Comparison of ENCODE assay signal across 10 cellular contexts in genomic region chr1:222048030-222048632, GRCh38.
DNase-seq lines count a peak whose midpoint lies in the region; ATAC-seq, FAIRE-seq and TF ChIP-seq lines count a peak whose summit lies in the region.
"Had no signal": no experiment of that assay in that cellular context is flagged by ENCODE, and none has a peak within 500 bp of the region (broad histone marks: within the 10 kb centered on the region; RNA-seq: fewer than 3 reads in every experiment).

No MANE protein-coding gene starts in this region.

- no peak for TF ChIP-seq CTCF in brain (conservative IDR thresholded peaks at IDR 0.05)

- FAIRE-seq in H54 (lab: Jason Lieb, UNC), result no peak
- FAIRE-seq: G401.6 had no signal

- H3K4me1 Mint-ChIP-seq in brain, result peaks cover 43% of the 10 kb centered on the region

- H3K36me3 Mint-ChIP-seq in brain, result no peaks in the 10 kb centered on the region

- no peaks in the 10 kb centered on the region for H4K20me1 ChIP-seq in BLaER1 treated with 17β-estradiol and CSF1 and Interleukin-3, amounts not matched to agents 10 nM and 100 nM

- peaks cover 0 to 10% (median 0%) of the 10 kb centered on the region in 11 experiments; a peak in 2 of 22 replicates for H3K27me3 ChIP-seq in BLaER1 treated with 17β-estradiol and CSF1 and Interleukin-3, amounts not matched to agents 10 nM and 100 nM

- peak overlapping the region in 4 of 5 experiments; percentile 19 to 63 (median 47) for H3K27ac Mint-ChIP-seq in brain

- TF ChIP-seq POLR2A in H54 (IDR thresholded peaks at IDR 0.05; ENCODE audit: low read depth, low read length), result no peak

- no peak overlapping the region for H3K9ac ChIP-seq in BLaER1 treated with 17β-estradiol and CSF1 and Interleukin-3, amounts not matched to agents 10 nM and 100 nM

- DNase-seq in NCI-H2196 (lab: John Stamatoyannopoulos, UW; ENCODE audit: unreplicated experiment), result no peak
- no peak for DNase-seq in mesenteric fat pad (ENCODE audit: low spot score)
- DNase-seq in RPMI8226, result no peak
- DNase-seq in H54 (ENCODE audit: insufficient read length, low spot score), result no peak

- peaks cover 15 to 33% (median 22%) of the 10 kb centered on the region in 10 experiments for H3K4me1 ChIP-seq in BLaER1 treated with 17β-estradiol and CSF1 and Interleukin-3, amounts not matched to agents 10 nM and 100 nM

- peak overlapping the region in 10 of 11 experiments; percentile 40 to 71 (median 62); a peak in 19 of 22 replicates for H3K4me2 ChIP-seq in BLaER1 treated with 17β-estradiol and CSF1 and Interleukin-3, amounts not matched to agents 10 nM and 100 nM

- H3K4me3 ChIP-seq in BLaER1 treated with 17β-estradiol and CSF1 and Interleukin-3, amounts not matched to agents 10 nM and 100 nM, result no peak overlapping the region; a peak in 1 of 20 replicates

- H3K9me3 ChIP-seq in BLaER1 treated with 17β-estradiol and CSF1 and Interleukin-3, amounts not matched to agents 10 nM and 100 nM (replicated peaks in 1 of 11), result peaks cover 0 to 10% (median 4%) of the 10 kb centered on the region in 11 experiments; a peak in 10 of 22 replicates

- ATAC-seq in GM21367 (IDR thresholded peaks at IDR 0.05; ENCODE audit: unreplicated experiment), result peak; percentile 78
- ATAC-seq in HG03571 (IDR thresholded peaks at IDR 0.05; ENCODE audit: unreplicated experiment), result peak; percentile 74

- H3K9me3 Mint-ChIP-seq in brain, result peaks cover 0 to 11% (median 0%) of the 10 kb centered on the region in 5 experiments

- H3K27ac ChIP-seq in BLaER1 treated with 17β-estradiol and CSF1 and Interleukin-3, amounts not matched to agents 10 nM and 100 nM, result peak overlapping the region in 7 of 11 experiments; percentile 6 to 60 (median 39); a peak in 11 of 22 replicates
- H3K27ac ChIP-seq: VCaP had no signal

- no peak overlapping the region for H3K4me3 Mint-ChIP-seq in brain

- H3K27me3 Mint-ChIP-seq in brain, result peaks cover 5% of the 10 kb centered on the region

- H3K36me3 ChIP-seq in BLaER1 treated with 17β-estradiol and CSF1 and Interleukin-3, amounts not matched to agents 10 nM and 100 nM, result no peaks in the 10 kb centered on the region
